In the genomic region with DNA sequence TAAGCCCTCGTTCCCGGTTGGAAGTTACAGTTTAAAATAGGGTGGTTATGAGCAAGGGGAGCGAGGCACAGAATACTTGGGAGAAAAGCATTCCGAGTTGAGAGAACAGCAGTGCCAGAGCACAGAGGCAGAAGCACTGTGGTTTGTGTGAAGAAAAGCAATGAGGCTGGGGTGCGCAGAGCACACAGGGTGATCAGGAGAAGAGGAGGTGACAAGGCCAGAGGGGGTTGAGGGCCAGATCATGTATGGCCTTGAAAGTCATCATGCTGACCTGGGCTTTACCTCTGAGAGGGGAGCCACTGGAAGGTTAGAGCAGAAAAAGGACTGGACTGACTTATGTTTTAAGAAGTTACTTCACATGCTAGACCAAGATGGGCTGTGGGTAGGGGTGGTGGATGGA, we compare ENCODE assay signal across 21 cellular contexts. TPM values are rescaled to one million over a fixed set of nuclear protein-coding genes. Genes with fewer than 3 reads are reported as not detected.
A peak's percentile ranks its signal among the peaks of the same experiment; 100 is the strongest.
DNase-seq lines count a peak whose midpoint lies in the region; ATAC-seq and TF ChIP-seq lines count a peak whose summit lies in the region.
"Had no signal": no experiment of that assay in that cellular context is flagged by ENCODE, and none has a peak within 500 bp of the region (broad histone marks: within the 10 kb centered on the region; RNA-seq: fewer than 3 reads in every experiment).

No MANE protein-coding gene starts in this region.

- intact Hi-C loops in activated CD4-positive, alpha-beta T cell treated with anti-CD3 and anti-CD28 coated beads, Interleukin-2, amount 10 ng/mL, durations not matched to agents 24 days and 14 days (cut with micrococcal nuclease): no loop called here

- H3K27ac ChIP-seq in GM23338 (ENCODE audit: low read depth): no peak overlapping the region
- H3K27ac ChIP-seq: BLaER1, hepatocyte, testis had no signal

- no peaks in the 10 kb centered on the region for H4K20me1 ChIP-seq in GM23338 (replicated peaks; ENCODE audit: insufficient read depth)
- H4K20me1 ChIP-seq: BLaER1 had no signal

- no peaks in the 10 kb centered on the region for H3K27me3 ChIP-seq in GM23338 (ENCODE audit: insufficient read depth)
- H3K27me3 ChIP-seq: BLaER1, hepatocyte, testis had no signal

- H2AFZ ChIP-seq in GM23338: 0 out of 2 replicates have a peak overlapping the region, but pooled peaks have one; percentile 56
- H2AFZ ChIP-seq: hepatocyte had no signal

- CTCF ChIA-PET in activated CD8-positive, alpha-beta T cell treated with anti-CD3 and anti-CD28 coated beads, Interleukin-2, amount 10 ng/mL, durations not matched to agents 7 days and 5 days (lab: Charles Lee): no interaction called here

- no peaks in the 10 kb centered on the region for H3K36me3 ChIP-seq in GM23338 (ENCODE audit: insufficient read depth)
- H3K36me3 ChIP-seq: BLaER1 had no signal

- peak overlapping the region; percentile 8 for H3K27ac Mint-ChIP-seq in activated CD4-positive, alpha-beta T cell treated with anti-CD3 and anti-CD28 coated beads, Interleukin-2, amount 10 ng/mL, durations not matched to agents 24 days and 14 days
- H3K27ac Mint-ChIP-seq in GM23338: no peak overlapping the region
- peak overlapping the region; percentile 80 for H3K27ac Mint-ChIP-seq in activated CD8-positive, alpha-beta T cell treated with anti-CD3 and anti-CD28 coated beads, Interleukin-2, amount 10 ng/mL, durations not matched to agents 7 days and 5 days
- peak overlapping the region; percentile 9 to 69 for H3K27ac Mint-ChIP-seq in natural killer cell treated with Interleukin-12 subunit alpha and Interleukin-12 subunit beta and Interleukin-15 and Interleukin-18, amount 100 ng/mL, for 72 hours
- H3K27ac Mint-ChIP-seq: nephron progenitor cell, progenitor cell of endocrine pancreas had no signal

- peaks cover 30% of the 10 kb centered on the region for H3K4me1 Mint-ChIP-seq in activated CD4-positive, alpha-beta T cell treated with anti-CD3 and anti-CD28 coated beads, Interleukin-2, amount 10 ng/mL, durations not matched to agents 24 days and 14 days
- no peaks in the 10 kb centered on the region for H3K4me1 Mint-ChIP-seq in GM23338
- H3K4me1 Mint-ChIP-seq in activated CD8-positive, alpha-beta T cell treated with anti-CD3 and anti-CD28 coated beads, Interleukin-2, amount 10 ng/mL, durations not matched to agents 7 days and 5 days (ENCODE audit: low read depth): peaks cover 49% of the 10 kb centered on the region
- peaks cover 20 to 32% of the 10 kb centered on the region in 2 donors for H3K4me1 Mint-ChIP-seq in natural killer cell treated with Interleukin-12 subunit alpha and Interleukin-12 subunit beta and Interleukin-15 and Interleukin-18, amount 100 ng/mL, for 72 hours (ENCODE audit: low read depth in 2 of 2)
- H3K4me1 Mint-ChIP-seq: nephron progenitor cell had no signal

- no peaks in the 10 kb centered on the region for H3K9me3 Mint-ChIP-seq in activated CD4-positive, alpha-beta T cell treated with anti-CD3 and anti-CD28 coated beads, Interleukin-2, amount 10 ng/mL, durations not matched to agents 24 days and 14 days
- no peaks in the 10 kb centered on the region for H3K9me3 Mint-ChIP-seq in GM23338
- no peaks in the 10 kb centered on the region for H3K9me3 Mint-ChIP-seq in activated CD8-positive, alpha-beta T cell treated with anti-CD3 and anti-CD28 coated beads, Interleukin-2, amount 10 ng/mL, durations not matched to agents 7 days and 5 days (ENCODE audit: insufficient read depth)
- no peaks in the 10 kb centered on the region for H3K9me3 Mint-ChIP-seq in natural killer cell treated with Interleukin-12 subunit alpha and Interleukin-12 subunit beta and Interleukin-15 and Interleukin-18, amount 100 ng/mL, for 72 hours
- H3K9me3 Mint-ChIP-seq: nephron progenitor cell had no signal

- H3K4me3 ChIP-seq in GM23338: no peak overlapping the region
- H3K4me3 ChIP-seq: BLaER1, hepatocyte, testis had no signal

- H3K4me2 ChIP-seq in GM23338: no peak overlapping the region
- H3K4me2 ChIP-seq: BLaER1, hepatocyte, SK-N-SH had no signal

- ATAC-seq in GM23338 (no peak), HG03442 (IDR thresholded peaks at IDR 0.05; ENCODE audit: unreplicated experiment) (no peak)
- no peak for ATAC-seq in activated CD8-positive, alpha-beta T cell treated with anti-CD3 and anti-CD28 coated beads, Interleukin-2, amount 10 ng/mL, durations not matched to agents 7 days and 5 days
- ATAC-seq in natural killer cell treated with Interleukin-12 subunit alpha and Interleukin-12 subunit beta and Interleukin-15 and Interleukin-18, amount 100 ng/mL, for 72 hours: no peak

- H3K79me2 ChIP-seq in GM23338 (replicated peaks; ENCODE audit: insufficient read depth): no peaks in the 10 kb centered on the region

- H3K27me3 Mint-ChIP-seq in activated CD4-positive, alpha-beta T cell treated with anti-CD3 and anti-CD28 coated beads, Interleukin-2, amount 10 ng/mL, durations not matched to agents 24 days and 14 days: no peaks in the 10 kb centered on the region
- peaks cover 8% of the 10 kb centered on the region for H3K27me3 Mint-ChIP-seq in GM23338 (ENCODE audit: insufficient read depth, low read depth, poor library complexity)
- no peaks in the 10 kb centered on the region for H3K27me3 Mint-ChIP-seq in activated CD8-positive, alpha-beta T cell treated with anti-CD3 and anti-CD28 coated beads, Interleukin-2, amount 10 ng/mL, durations not matched to agents 7 days and 5 days (ENCODE audit: low read depth)
- no peaks in the 10 kb centered on the region for H3K27me3 Mint-ChIP-seq in natural killer cell treated with Interleukin-12 subunit alpha and Interleukin-12 subunit beta and Interleukin-15 and Interleukin-18, amount 100 ng/mL, for 72 hours
- H3K27me3 Mint-ChIP-seq: progenitor cell of endocrine pancreas had no signal

- no peak for DNase-seq in activated CD4-positive, alpha-beta T cell treated with anti-CD3 and anti-CD28 coated beads, Interleukin-2, amount 10 ng/mL, durations not matched to agents 24 days and 14 days
- no peak for DNase-seq in activated CD4-positive, alpha-beta T cell treated with anti-CD3 and anti-CD28 coated beads for 4 hours
- DNase-seq in GM23338 (ENCODE audit: low spot score) (no peak), middle frontal gyrus (ENCODE audit: extremely low spot score, low spot score) (no peak), NCI-H2107 (lab: John Stamatoyannopoulos, UW) (no peak)
- no peak for DNase-seq in activated CD8-positive, alpha-beta T cell treated with anti-CD3 and anti-CD28 coated beads, Interleukin-2, amount 10 ng/mL, durations not matched to agents 7 days and 5 days
- DNase-seq in natural killer cell treated with Interleukin-12 subunit alpha and Interleukin-12 subunit beta and Interleukin-15 and Interleukin-18, amount 100 ng/mL, for 72 hours (ENCODE audit: low spot score): no peak
- DNase-seq: DMS 273 treated with DMSO at 0.1 percent for 48 hours; GF-D8; islet precursor cell; NCI-H1417 treated with DMSO at 0.1 percent for 48 hours; NCI-H774; nephron progenitor cell; SK-N-SH; small intestine; stimulated activated CD4-positive, alpha-beta T cell treated with anti-CD3 and anti-CD28 coated beads, Interleukin-4, amount 100 ng/mL, for 4 hours; testis had no signal

- no peaks in the 10 kb centered on the region for H3K9me2 ChIP-seq in GM23338 (ENCODE audit: insufficient read depth)
- H3K9me2 ChIP-seq: SK-N-SH had no signal

- no peaks in the 10 kb centered on the region for H3K4me1 ChIP-seq in GM23338 (ENCODE audit: insufficient read depth)

- no peak overlapping the region for H3K4me3 Mint-ChIP-seq in activated CD4-positive, alpha-beta T cell treated with anti-CD3 and anti-CD28 coated beads, Interleukin-2, amount 10 ng/mL, durations not matched to agents 24 days and 14 days
- no peak overlapping the region for H3K4me3 Mint-ChIP-seq in GM23338
- no peak overlapping the region for H3K4me3 Mint-ChIP-seq in activated CD8-positive, alpha-beta T cell treated with anti-CD3 and anti-CD28 coated beads, Interleukin-2, amount 10 ng/mL, durations not matched to agents 7 days and 5 days
- no peak overlapping the region for H3K4me3 Mint-ChIP-seq in natural killer cell treated with Interleukin-12 subunit alpha and Interleukin-12 subunit beta and Interleukin-15 and Interleukin-18, amount 100 ng/mL, for 72 hours
- H3K4me3 Mint-ChIP-seq: nephron progenitor cell had no signal

- H3K36me3 Mint-ChIP-seq in activated CD4-positive, alpha-beta T cell treated with anti-CD3 and anti-CD28 coated beads, Interleukin-2, amount 10 ng/mL, durations not matched to agents 24 days and 14 days (ENCODE audit: low read depth): no peaks in the 10 kb centered on the region
- H3K36me3 Mint-ChIP-seq in GM23338 (ENCODE audit: low read depth): no peaks in the 10 kb centered on the region
- peaks cover 4% of the 10 kb centered on the region for H3K36me3 Mint-ChIP-seq in activated CD8-positive, alpha-beta T cell treated with anti-CD3 and anti-CD28 coated beads, Interleukin-2, amount 10 ng/mL, durations not matched to agents 7 days and 5 days (ENCODE audit: low read depth)
- H3K36me3 Mint-ChIP-seq in natural killer cell treated with Interleukin-12 subunit alpha and Interleukin-12 subunit beta and Interleukin-15 and Interleukin-18, amount 100 ng/mL, for 72 hours: no peaks in the 10 kb centered on the region

- H3F3A ChIP-seq in GM23338 (replicated peaks; ENCODE audit: low read depth): no peaks in the 10 kb centered on the region

- POLR2A ChIA-PET in activated CD8-positive, alpha-beta T cell treated with anti-CD3 and anti-CD28 coated beads, Interleukin-2, amount 10 ng/mL, durations not matched to agents 7 days and 5 days (lab: Charles Lee): interaction anchor here (0.6 kb wide), 1 partner anchor 113 kb away, joined by 3 read pairs; no protein-coding TSS in a partner anchor

- no peak for TF ChIP-seq CTCF in GM23338 (conservative IDR thresholded peaks at IDR 0.05; ENCODE audit: low read depth in 2 of 2)

RNA-seq across cellular contexts. Expression of a gene that starts 3.5 kb away (rescaled TPM):
- 48.0 and 50.8 TPM in 2 replicates for total RNA-seq in activated CD4-positive, alpha-beta T cell treated with anti-CD3 and anti-CD28 coated beads, Interleukin-2, amount 10 ng/mL, durations not matched to agents 24 days and 14 days
- total RNA-seq in GM23338 (2014; rRNA removed; shearing (Covaris generic)): 2.8 and 10.4 TPM in 2 replicates
- 3.4 and 4.3 TPM in 2 replicates for polyA plus RNA-seq in GM23338 (2016; fragmentation: Nextera tagmentation; extraction: Ambion mirVana)
- 10 to 100 TPM; 69.0 to 78.3 TPM for total RNA-seq in activated CD8-positive, alpha-beta T cell treated with anti-CD3 and anti-CD28 coated beads, Interleukin-2, amount 10 ng/mL, durations not matched to agents 7 days and 5 days
- 100 to 1,000 TPM; 107 to 133 TPM for total RNA-seq in natural killer cell treated with Interleukin-12 subunit alpha and Interleukin-12 subunit beta and Interleukin-15 and Interleukin-18, amount 100 ng/mL, for 72 hours

RNA-seq across cellular contexts. Expression of a gene that starts 21.4 kb away (rescaled TPM):
- total RNA-seq in activated CD4-positive, alpha-beta T cell treated with anti-CD3 and anti-CD28 coated beads, Interleukin-2, amount 10 ng/mL, durations not matched to agents 24 days and 14 days: 23.8 and 25.0 TPM in 2 replicates
- 7.2 and 16.7 TPM in 2 replicates for total RNA-seq in GM23338 (2014; rRNA removed; shearing (Covaris generic))
- 5.9 and 7.3 TPM in 2 replicates for polyA plus RNA-seq in GM23338 (2016; fragmentation: Nextera tagmentation; extraction: Ambion mirVana)
- 10 to 100 TPM; 10.3 to 11.4 TPM for total RNA-seq in activated CD8-positive, alpha-beta T cell treated with anti-CD3 and anti-CD28 coated beads, Interleukin-2, amount 10 ng/mL, durations not matched to agents 7 days and 5 days
- 10 to 100 TPM; 24.6 to 31.8 TPM for total RNA-seq in natural killer cell treated with Interleukin-12 subunit alpha and Interleukin-12 subunit beta and Interleukin-15 and Interleukin-18, amount 100 ng/mL, for 72 hours

RNA-seq across cellular contexts. Expression of a gene that starts 40.5 kb away (rescaled TPM):
- 29.6 and 33.2 TPM in 2 replicates for total RNA-seq in activated CD4-positive, alpha-beta T cell treated with anti-CD3 and anti-CD28 coated beads, Interleukin-2, amount 10 ng/mL, durations not matched to agents 24 days and 14 days
- total RNA-seq in GM23338 (2014; rRNA removed; shearing (Covaris generic)): 4.0 and 4.3 TPM in 2 replicates
- 1.7 and 2.4 TPM in 2 replicates for polyA plus RNA-seq in GM23338 (2016; fragmentation: Nextera tagmentation; extraction: Ambion mirVana)
- total RNA-seq in activated CD8-positive, alpha-beta T cell treated with anti-CD3 and anti-CD28 coated beads, Interleukin-2, amount 10 ng/mL, durations not matched to agents 7 days and 5 days: 10 to 100 TPM; 45.6 to 47.9 TPM
- total RNA-seq in natural killer cell treated with Interleukin-12 subunit alpha and Interleukin-12 subunit beta and Interleukin-15 and Interleukin-18, amount 100 ng/mL, for 72 hours: 10 to 100 TPM; 53.6 to 80.6 TPM
